8 cellular contexts compared by ENCODE assay signal in the genomic region with DNA sequence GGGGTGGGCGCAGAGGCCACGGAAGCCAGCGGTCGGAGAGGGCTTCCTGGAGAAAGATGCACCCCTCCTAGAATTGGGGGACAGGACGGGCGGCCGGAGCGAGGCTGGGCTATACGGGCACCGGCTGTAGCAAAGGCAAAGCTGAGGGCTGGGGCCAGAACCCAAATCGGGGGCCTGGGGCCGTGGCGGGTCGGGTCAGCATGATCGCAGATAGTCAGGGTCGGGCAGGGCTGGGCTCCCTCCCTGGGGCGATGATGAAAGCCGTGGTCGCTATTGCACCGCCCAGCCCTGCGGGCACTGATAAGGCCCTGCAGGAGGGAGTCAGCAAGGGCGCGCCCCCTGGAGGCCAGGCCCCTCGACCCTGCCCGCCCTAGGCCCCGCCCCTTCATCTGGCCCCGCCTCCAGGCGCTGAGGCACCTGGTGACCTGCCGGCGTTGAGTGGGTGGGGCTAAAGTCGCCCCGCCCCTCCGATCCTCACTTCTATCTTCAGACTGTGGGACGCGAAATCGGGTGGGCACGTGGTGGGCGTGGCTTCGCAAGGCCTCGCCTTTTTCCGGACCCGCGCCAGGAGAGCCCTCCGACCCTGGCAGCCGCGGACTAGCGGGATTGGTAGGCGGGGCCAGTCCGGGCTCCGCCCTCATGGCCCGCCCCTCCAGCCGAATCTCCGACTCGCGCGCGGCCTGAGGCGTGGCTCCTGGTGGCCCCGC. TPM values are rescaled to one million over a fixed set of nuclear protein-coding genes. Genes with fewer than 3 reads are reported as not detected.
DNase-seq lines count a peak whose midpoint lies in the region; ATAC-seq and TF ChIP-seq lines count a peak whose summit lies in the region.

No MANE protein-coding gene starts in this region.

- peak; percentile 66 for TF ChIP-seq CTCF in DOHH2 (IDR thresholded peaks at IDR 0.05; ENCODE audit: low read depth, low read length, poor library complexity, severe bottlenecking)
- peak; percentile 38 to 59 (median 49) for TF ChIP-seq CTCF in esophagus squamous epithelium (IDR thresholded peaks at IDR 0.05)

- peaks cover 43% of the 10 kb centered on the region for H3K79me2 ChIP-seq in DOHH2 (ENCODE audit: control insufficient read depth, low read length)

- H3K9me2 ChIP-seq in DOHH2 (replicated peaks; ENCODE audit: control insufficient read depth, low read length), result no peaks in the 10 kb centered on the region

- H3K9me3 ChIP-seq in DOHH2 (ENCODE audit: control insufficient read depth, insufficient read depth, low read length) (no peaks in the 10 kb centered on the region), KOPT-K1 (ENCODE audit: insufficient read depth, low read length, poor library complexity, severe bottlenecking) (no peaks in the 10 kb centered on the region), esophagus squamous epithelium (no peaks in the 10 kb centered on the region)

- peak overlapping the region; percentile 87 for H3K27ac ChIP-seq in DOHH2 (ENCODE audit: low read depth, low read length)
- peak overlapping the region; percentile 97 for H3K27ac ChIP-seq in KOPT-K1 (ENCODE audit: low read depth, low read length, poor library complexity, severe bottlenecking)
- peak overlapping the region; percentile 81 to 94 (median 90) for H3K27ac ChIP-seq in esophagus squamous epithelium

- peaks cover 8% of the 10 kb centered on the region; the same call in 1 of the 2 replicates for H3K36me3 ChIP-seq in DOHH2 (ENCODE audit: control insufficient read depth, low read length)
- H3K36me3 ChIP-seq in KOPT-K1 (ENCODE audit: insufficient read depth, low read length), result no peaks in the 10 kb centered on the region
- no peaks in the 10 kb centered on the region for H3K36me3 ChIP-seq in esophagus squamous epithelium

- peaks cover 29% of the 10 kb centered on the region for H4K20me1 ChIP-seq in DOHH2 (ENCODE audit: control insufficient read depth, insufficient read depth, low read depth, low read length)

- 4 to 20% methylated on average over 1 to 9 of the region's 59 CpGs for WGBS in esophagus squamous epithelium, 2 donors

- H3K4me3 ChIP-seq in DOHH2 (ENCODE audit: low read length) (peak overlapping the region; percentile 91), esophagus squamous epithelium (peak overlapping the region; percentile 62 to 88 (median 74))

- peak; percentile 40 for ATAC-seq in GM21786 (IDR thresholded peaks at IDR 0.05; ENCODE audit: unreplicated experiment)

- H3F3A ChIP-seq in DOHH2 (ENCODE audit: control insufficient read depth, insufficient read depth), result peaks cover 13% of the 10 kb centered on the region; the same call in 1 of the 2 replicates

- H3K4me2 ChIP-seq in DOHH2 (ENCODE audit: low read length), result peak overlapping the region; percentile 99

- intact Hi-C loops in esophagus squamous epithelium (cut with DNase I), result no loop called here

- no peak for TF ChIP-seq POLR2A in esophagus squamous epithelium (IDR thresholded peaks at IDR 0.05)

- DNase-seq in activated T-cell treated with anti-CD3 and anti-CD28 coated beads, Interleukin-2, amount 50 U/mL, for 48 hours, result peak; percentile 100
- DNase-seq in esophagus squamous epithelium (lab: John Stamatoyannopoulos, UW) (peak; percentile 67), myocyte (ENCODE audit: low read depth) (peak; percentile 90)
- peak; percentile 96 to 100 for DNase-seq in stimulated activated CD8-positive, alpha-beta memory T cell treated with anti-CD3 and anti-CD28 coated beads, Interleukin-7, amount 100 ng/mL, for 48 hours (ENCODE audit: extremely low read depth in 1 of 2, low read depth in 1 of 2)

- H3K27me3 ChIP-seq in DOHH2 (ENCODE audit: control insufficient read depth, low read length) (no peaks in the 10 kb centered on the region), esophagus squamous epithelium (peaks cover 0 to 76% (median 0%) of the 10 kb centered on the region in 4 donors)

- peaks cover 63% of the 10 kb centered on the region for H3K4me1 ChIP-seq in DOHH2 (ENCODE audit: control insufficient read depth, low read length)
- peaks cover 43 to 84% (median 52%) of the 10 kb centered on the region in 3 donors for H3K4me1 ChIP-seq in esophagus squamous epithelium

TF ChIP-seq in PFSK-1, 5 proteins besides CTCF, POLR2A, EP300 and RAD21:
- peak; percentile 19; the same call in 1 of the 2 replicates for TF ChIP-seq POLR2AphosphoS5 (IDR thresholded peaks at IDR 0.05; ENCODE audit: low read depth, low read length)
- no peak for TF ChIP-seq FOXP2 (optimal IDR thresholded peaks at IDR 0.05; ENCODE audit: borderline replicate concordance, extremely low read depth, extremely low read length, insufficient read depth)
- TF ChIP-seq, protein P1, sequence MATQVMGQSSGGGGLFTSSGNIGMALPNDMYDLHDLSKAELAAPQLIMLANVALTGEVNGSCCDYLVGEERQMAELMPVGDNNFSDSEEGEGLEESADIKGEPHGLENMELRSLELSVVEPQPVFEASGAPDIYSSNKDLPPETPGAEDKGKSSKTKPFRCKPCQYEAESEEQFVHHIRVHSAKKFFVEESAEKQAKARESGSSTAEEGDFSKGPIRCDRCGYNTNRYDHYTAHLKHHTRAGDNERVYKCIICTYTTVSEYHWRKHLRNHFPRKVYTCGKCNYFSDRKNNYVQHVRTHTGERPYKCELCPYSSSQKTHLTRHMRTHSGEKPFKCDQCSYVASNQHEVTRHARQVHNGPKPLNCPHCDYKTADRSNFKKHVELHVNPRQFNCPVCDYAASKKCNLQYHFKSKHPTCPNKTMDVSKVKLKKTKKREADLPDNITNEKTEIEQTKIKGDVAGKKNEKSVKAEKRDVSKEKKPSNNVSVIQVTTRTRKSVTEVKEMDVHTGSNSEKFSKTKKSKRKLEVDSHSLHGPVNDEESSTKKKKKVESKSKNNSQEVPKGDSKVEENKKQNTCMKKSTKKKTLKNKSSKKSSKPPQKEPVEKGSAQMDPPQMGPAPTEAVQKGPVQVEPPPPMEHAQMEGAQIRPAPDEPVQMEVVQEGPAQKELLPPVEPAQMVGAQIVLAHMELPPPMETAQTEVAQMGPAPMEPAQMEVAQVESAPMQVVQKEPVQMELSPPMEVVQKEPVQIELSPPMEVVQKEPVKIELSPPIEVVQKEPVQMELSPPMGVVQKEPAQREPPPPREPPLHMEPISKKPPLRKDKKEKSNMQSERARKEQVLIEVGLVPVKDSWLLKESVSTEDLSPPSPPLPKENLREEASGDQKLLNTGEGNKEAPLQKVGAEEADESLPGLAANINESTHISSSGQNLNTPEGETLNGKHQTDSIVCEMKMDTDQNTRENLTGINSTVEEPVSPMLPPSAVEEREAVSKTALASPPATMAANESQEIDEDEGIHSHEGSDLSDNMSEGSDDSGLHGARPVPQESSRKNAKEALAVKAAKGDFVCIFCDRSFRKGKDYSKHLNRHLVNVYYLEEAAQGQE (IDR thresholded peaks at IDR 0.05; ENCODE audit: insufficient read depth in 1 of 2, low read depth in 2 of 2, low read length in 2 of 2), result no peak

RNA-seq across cellular contexts. Expression of a gene that starts 0.4 kb away (rescaled TPM):
- polyA plus RNA-seq in PFSK-1 (2012; ENCODE audit: insufficient read length, low read depth), result 14.7 TPM
- total RNA-seq in esophagus squamous epithelium (10 to 100 TPM in 1 of 4 donors, 1 to 10 TPM in 3; 3.3 to 16.2 (median 5.6) TPM), myocyte (116 and 203 TPM in 2 replicates)
- polyA plus RNA-seq in myocyte (2012), result 35.6 TPM

RNA-seq across cellular contexts. Expression of a gene that starts 36.4 kb away (rescaled TPM):
- 10.2 TPM for polyA plus RNA-seq in PFSK-1 (2012; ENCODE audit: insufficient read length, low read depth)
- total RNA-seq in esophagus squamous epithelium (10 to 100 TPM in 1 of 4 donors, 1 to 10 TPM in 3; 6.9 to 29.9 (median 7.8) TPM), myocyte (74.0 and 75.4 TPM in 2 replicates)
- 18.1 TPM for polyA plus RNA-seq in myocyte (2012)

Comparison
In these comparisons a context has a peak if more than half of its experiments do, and no peak if none do; other contexts are left out.
1. Peak in every context shown above with its lines: DNase-seq, ATAC-seq, H3K4me3 ChIP-seq and H3K27ac ChIP-seq.